8 cellular contexts compared by ENCODE assay signal in the genomic region with DNA sequence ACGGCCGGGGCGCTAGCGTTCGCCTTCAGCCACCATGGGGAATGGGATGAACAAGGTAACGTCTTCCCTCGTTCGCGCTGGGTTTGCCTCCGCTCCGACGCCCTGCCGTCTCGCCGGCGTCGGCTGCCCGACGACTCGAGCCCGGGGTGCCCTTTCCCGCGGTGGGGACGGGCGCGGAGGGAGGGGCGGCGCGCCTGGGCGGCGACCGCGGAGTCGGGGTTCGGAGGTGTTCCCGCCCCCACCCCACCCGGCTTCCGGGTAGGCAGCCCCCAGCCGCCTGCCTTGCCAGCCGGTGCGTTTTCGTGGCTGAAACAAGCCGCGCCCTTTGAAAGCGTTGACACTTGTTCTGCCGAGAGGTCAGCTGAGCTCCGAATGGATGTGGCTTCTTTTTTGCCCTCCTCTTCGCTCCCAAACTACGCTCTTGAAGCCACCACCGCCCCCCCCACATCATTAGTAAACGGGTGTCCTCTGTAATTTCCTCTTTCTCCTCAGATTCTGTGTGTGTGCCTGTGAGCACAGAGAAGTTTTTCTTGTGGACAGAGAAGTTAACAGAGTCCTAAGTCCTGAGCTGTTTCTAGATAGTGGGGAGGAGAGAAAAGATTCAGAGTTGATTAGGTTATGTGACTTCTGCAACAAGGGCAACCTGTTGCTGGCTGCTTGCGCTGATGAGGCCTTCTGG. TPM values are rescaled to one million over a fixed set of nuclear protein-coding genes. Genes with fewer than 3 reads are reported as not detected.
DNase-seq lines count a peak whose midpoint lies in the region; ATAC-seq, FAIRE-seq and TF ChIP-seq lines count a peak whose summit lies in the region.

No MANE protein-coding gene starts in this region.

- TF ChIP-seq EP300 in A549 (IDR thresholded peaks at IDR 0.05), result no peak

- H3K4me1 Mint-ChIP-seq in naive thymus-derived CD8-positive, alpha-beta T cell, result peaks cover 28 to 51% (median 40%) of the 10 kb centered on the region in 4 donors
- H3K4me1 Mint-ChIP-seq in stimulated activated naive CD8-positive, alpha-beta T cell treated with anti-CD3 and anti-CD28 coated beads, Interleukin-15, amount 100 ng/mL, for 72 hours, result peaks cover 46% of the 10 kb centered on the region

- TF ChIP-seq RAD21 in A549 (conservative IDR thresholded peaks at IDR 0.05 in 1 of 2, IDR thresholded peaks at IDR 0.05 in 1 of 2), result no peak

- POLR2A ChIA-PET in A549 (lab: Yijun Ruan, JAX), result no interaction called here
- POLR2A ChIA-PET in naive thymus-derived CD8-positive, alpha-beta T cell (lab: Charles Lee), result interaction anchor here (0.5 to 1.7 kb wide), 8 partner anchors 8 to 112 kb away, joined by 3 to 7 read pairs (median 4); a partner anchor contains a TSS

- TF ChIP-seq CTCF in A549 (IDR thresholded peaks at IDR 0.05), result no peak

- H3K4me1 ChIP-seq in A549, result peaks cover 14% of the 10 kb centered on the region; the same call in 2 of the 3 replicates

- no peaks in the 10 kb centered on the region for H3K9me3 ChIP-seq in A549

- 2% methylated on average over 10 of the region's 52 CpGs for WGBS in A549 (ENCODE audit: missing lambda C conversion rate)

- H3K9me3 Mint-ChIP-seq in naive thymus-derived CD8-positive, alpha-beta T cell, result no peaks in the 10 kb centered on the region
- no peaks in the 10 kb centered on the region for H3K9me3 Mint-ChIP-seq in stimulated activated naive CD8-positive, alpha-beta T cell treated with anti-CD3 and anti-CD28 coated beads, Interleukin-15, amount 100 ng/mL, for 72 hours

- peak overlapping the region; percentile 87 to 99 (median 94) for H3K4me3 Mint-ChIP-seq in naive thymus-derived CD8-positive, alpha-beta T cell
- peak overlapping the region; percentile 87 to 98 for H3K4me3 Mint-ChIP-seq in stimulated activated naive CD8-positive, alpha-beta T cell treated with anti-CD3 and anti-CD28 coated beads, Interleukin-15, amount 100 ng/mL, for 72 hours

- peak overlapping the region; percentile 96 for H3K4me2 ChIP-seq in A549

- peak; percentile 54 to 73 for ATAC-seq in A549
- ATAC-seq in GM19351 (IDR thresholded peaks at IDR 0.05; ENCODE audit: unreplicated experiment), result peak; percentile 31
- ATAC-seq in HG03460 (IDR thresholded peaks at IDR 0.05; ENCODE audit: unreplicated experiment), result peak; percentile 28
- peak; percentile 52 to 59 for ATAC-seq in naive thymus-derived CD8-positive, alpha-beta T cell
- peak; percentile 52 for ATAC-seq in stimulated activated naive CD8-positive, alpha-beta T cell treated with anti-CD3 and anti-CD28 coated beads, Interleukin-15, amount 100 ng/mL, for 72 hours

- TF ChIP-seq POLR2A in A549 (IDR thresholded peaks at IDR 0.05; ENCODE audit: low read length), result no peak; the same call in 1 of the 2 replicates

- H3K4me3 ChIP-seq in A549, result peak overlapping the region; percentile 68

- peak overlapping the region; percentile 82 to 98 (median 94) for H3K27ac Mint-ChIP-seq in naive thymus-derived CD8-positive, alpha-beta T cell
- H3K27ac Mint-ChIP-seq in stimulated activated naive CD8-positive, alpha-beta T cell treated with anti-CD3 and anti-CD28 coated beads, Interleukin-15, amount 100 ng/mL, for 72 hours, result peak overlapping the region; percentile 86 to 98

- FAIRE-seq in A549 (lab: Jason Lieb, UNC), result no peak

- H3K27ac ChIP-seq in A549 (peak overlapping the region; percentile 92 to 97), epithelial cell of prostate (peak overlapping the region; percentile 96)

- H3K36me3 Mint-ChIP-seq in naive thymus-derived CD8-positive, alpha-beta T cell, result no peaks in the 10 kb centered on the region

- no peaks in the 10 kb centered on the region for H3K27me3 Mint-ChIP-seq in naive thymus-derived CD8-positive, alpha-beta T cell
- H3K27me3 Mint-ChIP-seq in stimulated activated naive CD8-positive, alpha-beta T cell treated with anti-CD3 and anti-CD28 coated beads, Interleukin-15, amount 100 ng/mL, for 72 hours, result no peaks in the 10 kb centered on the region

- CTCF ChIA-PET in A549 (lab: Yijun Ruan, JAX), result interaction anchor here (0.5 to 1.4 kb wide), 2 partner anchors 38 to 1133 kb away, joined by 3 read pairs; no protein-coding TSS in a partner anchor

- DNase-seq in A549 (ENCODE audit: low read depth in 1 of 2, low spot score in 1 of 2) (peak; percentile 19 to 57), epithelial cell of prostate (ENCODE audit: low read depth, low spot score) (no peak), GDM1 (lab: John Stamatoyannopoulos, UW) (no peak)
- DNase-seq in activated CD4-positive, alpha-beta T cell treated with anti-CD3 and anti-CD28 coated beads, Interleukin-2, amount 50 U/mL, for 48 hours, result peak; percentile 75 to 78
- DNase-seq in naive thymus-derived CD8-positive, alpha-beta T cell, result peak in 9 of 10 donors; percentile 62 to 85 (median 73)
- peak; percentile 81 to 88 for DNase-seq in stimulated activated naive CD8-positive, alpha-beta T cell treated with anti-CD3 and anti-CD28 coated beads, Interleukin-15, amount 100 ng/mL, for 72 hours

TF ChIP-seq in A549, 52 proteins besides CTCF, POLR2A, EP300 and RAD21:
- TF ChIP-seq RNF2 (IDR thresholded peaks at IDR 0.05; ENCODE audit: borderline replicate concordance, low read depth) (no peak), PHF8 (IDR thresholded peaks at IDR 0.05; ENCODE audit: borderline replicate concordance, low read depth) (peak; percentile 50; the same call in 1 of the 2 replicates)
- TF ChIP-seq, protein P1, sequence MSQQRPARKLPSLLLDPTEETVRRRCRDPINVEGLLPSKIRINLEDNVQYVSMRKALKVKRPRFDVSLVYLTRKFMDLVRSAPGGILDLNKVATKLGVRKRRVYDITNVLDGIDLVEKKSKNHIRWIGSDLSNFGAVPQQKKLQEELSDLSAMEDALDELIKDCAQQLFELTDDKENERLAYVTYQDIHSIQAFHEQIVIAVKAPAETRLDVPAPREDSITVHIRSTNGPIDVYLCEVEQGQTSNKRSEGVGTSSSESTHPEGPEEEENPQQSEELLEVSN (IDR thresholded peaks at IDR 0.05; ENCODE audit: borderline replicate concordance, low read depth), result peak; percentile 46

RNA-seq across cellular contexts. Expression of a gene that starts 0.4 kb away (rescaled TPM):
- polyA plus RNA-seq in A549 (2011; rRNA removed) (6.2 and 7.5 TPM in 2 replicates), A549 (2017; fragmentation: RNase III; extraction: RNeasy Plus Mini Kit Qiagen cat#74134 plus additional on column Dnase treatment) (10.6 to 12.6 TPM (median 11.3 TPM) in 3 replicates)
- 4.6 and 4.7 TPM in 2 replicates for polyA plus RNA-seq in A549 (2012; cell fraction: cytosol; rRNA removed)
- polyA plus RNA-seq in A549 (2012; cell fraction: nucleus; rRNA removed), result 12.7 and 18.4 TPM in 2 replicates
- 5.6 and 6.9 TPM in 2 replicates for polyA minus RNA-seq in A549 (2011; rRNA and poly(A)+ RNA removed)
- 10 to 100 TPM; 40.5 to 46.0 TPM for total RNA-seq in naive thymus-derived CD8-positive, alpha-beta T cell
- 10 to 100 TPM; 40.1 to 45.8 (median 43.0) TPM for polyA plus RNA-seq in naive thymus-derived CD8-positive, alpha-beta T cell

Comparison
In these comparisons a context has a peak if more than half of its experiments do, and no peak if none do; other contexts are left out.
1. DNase-seq: peak in A549 (2 of 2), activated CD4-positive, alpha-beta T cell treated with anti-CD3 and anti-CD28 coated beads, Interleukin-2, amount 50 U/mL, for 48 hours (2 of 2), naive thymus-derived CD8-positive, alpha-beta T cell (9 of 10) and stimulated activated naive CD8-positive, alpha-beta T cell treated with anti-CD3 and anti-CD28 coated beads, Interleukin-15, amount 100 ng/mL, for 72 hours (2 of 2); none in epithelial cell of prostate (single experiment) and GDM1 (single experiment).
2. Peak in every context shown above with its lines, with median percentiles within 50 percentile points of each other: ATAC-seq.